13 cellular contexts compared by ENCODE assay signal in the genomic region with DNA sequence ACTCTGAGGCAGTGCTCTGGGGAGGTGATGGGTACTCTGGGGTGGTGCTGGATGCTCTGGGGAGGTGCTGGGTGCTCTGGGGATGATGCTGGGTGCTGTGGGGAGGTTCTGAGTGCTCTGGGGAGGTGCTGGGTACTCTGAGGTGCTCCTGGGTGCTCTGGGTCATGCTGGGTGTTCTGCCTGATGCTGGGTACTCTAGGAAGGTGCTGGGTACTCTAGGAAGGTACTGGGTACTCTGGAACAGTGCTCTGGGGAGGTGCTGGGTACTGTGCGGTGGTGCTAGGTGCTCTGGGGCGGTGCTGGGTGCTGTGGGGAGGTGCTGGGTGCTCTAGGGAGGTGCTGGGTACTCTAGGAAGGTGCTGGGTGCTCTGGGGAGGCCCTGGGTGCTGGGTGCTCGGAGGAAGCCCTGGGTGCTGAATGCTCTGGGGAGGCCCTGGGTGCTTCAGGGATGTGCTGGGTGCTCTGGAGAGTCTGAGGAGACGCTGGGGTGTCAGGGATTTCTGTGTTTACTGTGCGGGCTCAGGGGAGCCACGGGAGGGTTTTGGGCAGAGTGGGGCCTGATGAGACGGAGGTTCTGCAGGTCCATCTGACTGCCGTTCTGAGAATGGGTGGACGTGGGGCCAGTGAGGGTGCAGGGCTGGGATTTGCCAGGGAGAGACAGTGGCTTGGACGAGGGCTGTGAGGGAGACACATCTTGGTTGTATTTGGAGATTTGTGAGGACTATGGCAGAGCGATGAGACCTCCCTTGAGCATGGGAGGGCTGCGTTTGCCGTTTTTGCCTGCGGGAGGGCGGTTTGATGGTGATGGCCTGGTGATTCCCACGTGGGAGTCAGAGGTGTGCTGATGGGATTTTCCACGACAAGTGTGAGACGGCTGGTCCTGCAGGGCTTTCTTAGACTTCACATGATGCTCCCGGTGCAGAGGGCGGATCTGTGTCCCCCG. TPM values are rescaled to one million over a fixed set of nuclear protein-coding genes. Genes with fewer than 3 reads are reported as not detected.
"Had no signal": no experiment of that assay in that cellular context is flagged by ENCODE, and none has a peak within 500 bp of the region (broad histone marks: within the 10 kb centered on the region; RNA-seq: fewer than 3 reads in every experiment).

No MANE protein-coding gene starts in this region.

- H3K36me3 ChIP-seq: upper lobe of right lung had no signal

- H3K4me3 ChIP-seq: lung, mucosa of descending colon, upper lobe of right lung had no signal

- DNase-seq: activated CD4-positive, alpha-beta T cell treated with anti-CD3 and anti-CD28 coated beads for 1 hour; activated naive CD4-positive, alpha-beta T cell treated with anti-CD3 and anti-CD28 coated beads for 36 hours; cerebellar nuclear complex; mucosa of descending colon; naive thymus-derived CD8-positive, alpha-beta T cell; stimulated activated CD4-positive, alpha-beta T cell treated with anti-CD3 and anti-CD28 coated beads, Interleukin-2, amount 100 ng/mL, for 48 hours; T-helper 9 cell; upper lobe of right lung had no signal

- H3K9me3 Mint-ChIP-seq: activated naive CD4-positive, alpha-beta T cell treated with anti-CD3 and anti-CD28 coated beads for 36 hours; activated T-helper 1 cell treated with anti-CD3 and anti-CD28 coated beads, Interleukin-12 subunit alpha, Interleukin-12 subunit beta, Interleukin-2, Interleukin-4 antibody, amounts not matched to agents 30 ng/mL and 10 ng/mL and 1 ng/mL, durations not matched to agents 14 hours and 24 hours and 36 hours; naive thymus-derived CD8-positive, alpha-beta T cell; stimulated activated naive CD8-positive, alpha-beta T cell treated with anti-CD3 and anti-CD28 coated beads, Interleukin-15, Interleukin-2, amounts not matched to agents 100 ng/mL and 50 ng/mL, for 24 hours had no signal

- H3K27ac ChIP-seq: upper lobe of right lung had no signal

- H3K27ac Mint-ChIP-seq: activated naive CD4-positive, alpha-beta T cell treated with anti-CD3 and anti-CD28 coated beads for 36 hours; activated T-helper 1 cell treated with anti-CD3 and anti-CD28 coated beads, Interleukin-12 subunit alpha, Interleukin-12 subunit beta, Interleukin-2, Interleukin-4 antibody, amounts not matched to agents 30 ng/mL and 10 ng/mL and 1 ng/mL, durations not matched to agents 14 hours and 24 hours and 36 hours; stimulated activated naive CD8-positive, alpha-beta T cell treated with anti-CD3 and anti-CD28 coated beads, Interleukin-15, Interleukin-2, amounts not matched to agents 100 ng/mL and 50 ng/mL, for 24 hours had no signal

- H3K4me3 Mint-ChIP-seq: activated naive CD4-positive, alpha-beta T cell treated with anti-CD3 and anti-CD28 coated beads for 36 hours; activated T-helper 1 cell treated with anti-CD3 and anti-CD28 coated beads, Interleukin-12 subunit alpha, Interleukin-12 subunit beta, Interleukin-2, Interleukin-4 antibody, amounts not matched to agents 30 ng/mL and 10 ng/mL and 1 ng/mL, durations not matched to agents 14 hours and 24 hours and 36 hours; brain; naive thymus-derived CD8-positive, alpha-beta T cell; stimulated activated naive CD8-positive, alpha-beta T cell treated with anti-CD3 and anti-CD28 coated beads, Interleukin-15, Interleukin-2, amounts not matched to agents 100 ng/mL and 50 ng/mL, for 24 hours had no signal

- FAIRE-seq: endometrium had no signal

- H3K9me3 ChIP-seq: mucosa of descending colon, upper lobe of right lung had no signal

- H3K27me3 Mint-ChIP-seq: stimulated activated naive CD8-positive, alpha-beta T cell treated with anti-CD3 and anti-CD28 coated beads, Interleukin-15, Interleukin-2, amounts not matched to agents 100 ng/mL and 50 ng/mL, for 24 hours had no signal

- H3K36me3 Mint-ChIP-seq: brain; naive thymus-derived CD8-positive, alpha-beta T cell had no signal

- ATAC-seq: mucosa of descending colon; naive thymus-derived CD8-positive, alpha-beta T cell; upper lobe of right lung had no signal

RNA-seq across cellular contexts. Expression of gene MMP17, which starts 30.0 kb away (rescaled TPM):
- total RNA-seq: activated naive CD4-positive, alpha-beta T cell treated with anti-CD3 and anti-CD28 coated beads for 36 hours had no signal
- polyA plus RNA-seq: naive thymus-derived CD8-positive, alpha-beta T cell had no signal
